ENCODE assay signal across 13 cellular contexts in the genomic region with DNA sequence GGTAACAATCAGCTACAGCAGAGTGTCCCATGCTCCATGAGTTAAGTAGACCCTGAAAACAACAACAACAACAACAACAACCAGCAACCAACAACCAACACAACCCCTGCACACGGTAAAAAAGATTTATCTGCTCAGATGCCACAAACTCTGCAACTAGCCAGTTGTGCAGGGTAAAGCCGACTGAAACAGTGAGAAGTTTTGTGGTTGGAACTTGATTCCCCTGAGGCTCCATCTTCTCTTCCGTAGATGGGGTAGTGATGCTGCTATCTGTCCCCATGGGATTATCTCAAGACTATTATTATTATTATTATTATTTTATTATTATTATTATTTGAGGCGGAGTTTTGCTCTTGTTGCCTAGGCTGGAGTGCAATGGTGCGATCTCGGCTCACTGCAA. TPM values are rescaled to one million over a fixed set of nuclear protein-coding genes. Genes with fewer than 3 reads are reported as not detected.
DNase-seq lines count a peak whose midpoint lies in the region; ATAC-seq and TF ChIP-seq lines count a peak whose summit lies in the region.
"Had no signal": no experiment of that assay in that cellular context is flagged by ENCODE, and none has a peak within 500 bp of the region (broad histone marks: within the 10 kb centered on the region; RNA-seq: fewer than 3 reads in every experiment).

No MANE protein-coding gene starts in this region.

- POLR2A ChIA-PET in OCI-LY7 (lab: Charles Lee), result interaction anchor here (0.7 kb wide), 1 partner anchor 36 kb away, joined by 3 read pairs; no protein-coding TSS in a partner anchor

- intact Hi-C loops in OCI-LY7 (cut with micrococcal nuclease; ENCODE audit: unreplicated experiment), result no loop called here
- intact Hi-C loops in activated T-helper 1 cell treated with anti-CD3 and anti-CD28 coated beads, Interleukin-12 subunit alpha, Interleukin-12 subunit beta, Interleukin-2, Interleukin-4 antibody, amounts not matched to agents 30 ng/mL and 10 ng/mL and 1 ng/mL, durations not matched to agents 14 hours and 24 hours and 36 hours (cut with micrococcal nuclease), result no loop called here

- H3K79me2 ChIP-seq in OCI-LY7 (ENCODE audit: insufficient read depth, low read depth, low read length), result no peaks in the 10 kb centered on the region

- CTCF ChIA-PET in OCI-LY7 (lab: Charles Lee; ENCODE audit: unreplicated experiment), result interaction anchor here (0.7 kb wide), 1 partner anchor 28 kb away, joined by 3 read pairs; no protein-coding TSS in a partner anchor

- DNase-seq in OCI-LY7 (ENCODE audit: low spot score), result no peak
- no peak for DNase-seq in activated T-helper 1 cell treated with anti-CD3 and anti-CD28 coated beads, Interleukin-12 subunit alpha, Interleukin-12 subunit beta, Interleukin-2, Interleukin-4 antibody, amounts not matched to agents 30 ng/mL and 10 ng/mL and 1 ng/mL, durations not matched to agents 14 hours and 24 hours and 36 hours (ENCODE audit: low spot score)
- no peak for DNase-seq in hepatic stellate cell (ENCODE audit: low spot score)
- DNase-seq in NCI-H2029 (lab: John Stamatoyannopoulos, UW), result no peak
- DNase-seq: activated naive CD4-positive, alpha-beta T cell treated with anti-CD3 and anti-CD28 coated beads for 36 hours; lower lobe of right lung had no signal

- H3K4me3 Mint-ChIP-seq in activated T-helper 1 cell treated with anti-CD3 and anti-CD28 coated beads, Interleukin-12 subunit alpha, Interleukin-12 subunit beta, Interleukin-2, Interleukin-4 antibody, amounts not matched to agents 30 ng/mL and 10 ng/mL and 1 ng/mL, durations not matched to agents 14 hours and 24 hours and 36 hours, result no peak overlapping the region
- H3K4me3 Mint-ChIP-seq: activated naive CD4-positive, alpha-beta T cell treated with anti-CD3 and anti-CD28 coated beads for 36 hours had no signal

- H3K36me3 Mint-ChIP-seq in activated T-helper 1 cell treated with anti-CD3 and anti-CD28 coated beads, Interleukin-12 subunit alpha, Interleukin-12 subunit beta, Interleukin-2, Interleukin-4 antibody, amounts not matched to agents 30 ng/mL and 10 ng/mL and 1 ng/mL, durations not matched to agents 14 hours and 24 hours and 36 hours (ENCODE audit: low read depth), result peaks cover under 1% of the 10 kb centered on the region

- peak overlapping the region; percentile 54; the same call in 1 of the 2 replicates for H3K4me2 ChIP-seq in OCI-LY7 (ENCODE audit: low read length)

- H3K27me3 Mint-ChIP-seq in activated T-helper 1 cell treated with anti-CD3 and anti-CD28 coated beads, Interleukin-12 subunit alpha, Interleukin-12 subunit beta, Interleukin-2, Interleukin-4 antibody, amounts not matched to agents 30 ng/mL and 10 ng/mL and 1 ng/mL, durations not matched to agents 14 hours and 24 hours and 36 hours (ENCODE audit: insufficient read depth), result peaks cover 8% of the 10 kb centered on the region

- no peak overlapping the region for H3K4me3 ChIP-seq in OCI-LY7 (ENCODE audit: low read depth, low read length, poor library complexity, severe bottlenecking)
- H3K4me3 ChIP-seq: coronary artery, gastroesophageal sphincter, lower lobe of right lung had no signal

- no peaks in the 10 kb centered on the region for H4K20me1 ChIP-seq in OCI-LY7 (ENCODE audit: insufficient read depth, low read length)

- no TSS peak for BruUV-seq in OCI-LY7 (replicated peaks; lab: Mats Ljungman, UMichigan)

- no peak for TF ChIP-seq CTCF in OCI-LY7 (conservative IDR thresholded peaks at IDR 0.05; ENCODE audit: low read length)

- H3K36me3 ChIP-seq in OCI-LY7 (ENCODE audit: insufficient read depth, low read length), result no peaks in the 10 kb centered on the region
- H3K36me3 ChIP-seq: gastroesophageal sphincter, lower lobe of right lung had no signal

- H3K27ac ChIP-seq in OCI-LY7 (ENCODE audit: low read depth, low read length, poor library complexity, severe bottlenecking), result no peak overlapping the region
- H3K27ac ChIP-seq: C4-2B, coronary artery, gastroesophageal sphincter, lower lobe of right lung had no signal

- H3K9me3 Mint-ChIP-seq in activated T-helper 1 cell treated with anti-CD3 and anti-CD28 coated beads, Interleukin-12 subunit alpha, Interleukin-12 subunit beta, Interleukin-2, Interleukin-4 antibody, amounts not matched to agents 30 ng/mL and 10 ng/mL and 1 ng/mL, durations not matched to agents 14 hours and 24 hours and 36 hours, result no peaks in the 10 kb centered on the region
- H3K9me3 Mint-ChIP-seq: activated naive CD4-positive, alpha-beta T cell treated with anti-CD3 and anti-CD28 coated beads for 36 hours had no signal

- no peaks in the 10 kb centered on the region for H3K9me2 ChIP-seq in OCI-LY7 (ENCODE audit: insufficient read depth, low read length)

- H2AFZ ChIP-seq in OCI-LY7 (ENCODE audit: low read length), result peak overlapping the region; percentile 83; the same call in 1 of the 2 replicates

- H3K9me3 ChIP-seq in OCI-LY7 (ENCODE audit: low read length), result no peaks in the 10 kb centered on the region
- H3K9me3 ChIP-seq: gastroesophageal sphincter, lower lobe of right lung had no signal

- H3K4me1 Mint-ChIP-seq in activated T-helper 1 cell treated with anti-CD3 and anti-CD28 coated beads, Interleukin-12 subunit alpha, Interleukin-12 subunit beta, Interleukin-2, Interleukin-4 antibody, amounts not matched to agents 30 ng/mL and 10 ng/mL and 1 ng/mL, durations not matched to agents 14 hours and 24 hours and 36 hours (ENCODE audit: low read depth), result peaks cover 23% of the 10 kb centered on the region

- H3K27ac Mint-ChIP-seq in activated T-helper 1 cell treated with anti-CD3 and anti-CD28 coated beads, Interleukin-12 subunit alpha, Interleukin-12 subunit beta, Interleukin-2, Interleukin-4 antibody, amounts not matched to agents 30 ng/mL and 10 ng/mL and 1 ng/mL, durations not matched to agents 14 hours and 24 hours and 36 hours, result no peak overlapping the region
- H3K27ac Mint-ChIP-seq: activated naive CD4-positive, alpha-beta T cell treated with anti-CD3 and anti-CD28 coated beads for 36 hours had no signal

- ATAC-seq in GM18508 (IDR thresholded peaks at IDR 0.05; ENCODE audit: insufficient read depth, unreplicated experiment) (peak; percentile 38), GM21390 (IDR thresholded peaks at IDR 0.05; ENCODE audit: unreplicated experiment) (peak; percentile 48), HG03060 (IDR thresholded peaks at IDR 0.05; ENCODE audit: low read depth, unreplicated experiment) (peak; percentile 56), HG02870 (IDR thresholded peaks at IDR 0.05; ENCODE audit: unreplicated experiment) (no peak)
- ATAC-seq: gastroesophageal sphincter, lower lobe of right lung had no signal

- peaks cover 24% of the 10 kb centered on the region for H3K4me1 ChIP-seq in OCI-LY7 (ENCODE audit: insufficient read depth, low read length, poor library complexity, severe bottlenecking)

RNA-seq across cellular contexts. Expression of gene RAPGEF2, which starts 50.6 kb away (rescaled TPM):
- total RNA-seq in OCI-LY7 (2014; rRNA removed; shearing (Covaris generic)), result 4.6 and 4.7 TPM in 2 replicates
- total RNA-seq in OCI-LY7 (2022), result 6.5 and 8.4 TPM in 2 replicates
- 27.5 and 28.3 TPM in 2 replicates for total RNA-seq in activated T-helper 1 cell treated with anti-CD3 and anti-CD28 coated beads, Interleukin-12 subunit alpha, Interleukin-12 subunit beta, Interleukin-2, Interleukin-4 antibody, amounts not matched to agents 30 ng/mL and 10 ng/mL and 1 ng/mL, durations not matched to agents 14 hours and 24 hours and 36 hours
